21 cellular contexts compared by ENCODE assay signal in genomic region chr11:57339305-57339704, GRCh38. TPM values are rescaled to one million over a fixed set of nuclear protein-coding genes. Genes with fewer than 3 reads are reported as not detected.
A peak's percentile ranks its signal among the peaks of the same experiment; 100 is the strongest.
DNase-seq lines count a peak whose midpoint lies in the region; ATAC-seq, FAIRE-seq and TF ChIP-seq lines count a peak whose summit lies in the region.
"Had no signal": no experiment of that assay in that cellular context is flagged by ENCODE, and none has a peak within 500 bp of the region (broad histone marks: within the 10 kb centered on the region; RNA-seq: fewer than 3 reads in every experiment).

No MANE protein-coding gene starts in this region.

- H3K27ac ChIP-seq in K562 (ENCODE audit: extremely low read depth, low read depth, low read length) = no peak overlapping the region
- H3K27ac ChIP-seq: C4-2B, GM23248, SJCRH30 had no signal

- no peak overlapping the region for H3K4me3 ChIP-seq in Loucy (ENCODE audit: low read length, poor library complexity, severe bottlenecking)
- H3K4me3 ChIP-seq in K562 = no peak overlapping the region
- H3K4me3 ChIP-seq: GM23248, SJCRH30 had no signal

- POLR2A ChIA-PET in K562 (lab: Yijun Ruan, JAX) = interaction anchor here (0.6 to 1.3 kb wide), 3 partner anchors 9 to 302 kb away, joined by 3 to 6 read pairs (median 4); partner anchors contain the start of gene TNKS1BP1
- POLR2A ChIA-PET in activated CD4-positive, alpha-beta T cell treated with anti-CD3 and anti-CD28 coated beads, Interleukin-2, amount 10 ng/mL, durations not matched to agents 7 days and 5 days (lab: Charles Lee) = no interaction called here

- H3K4me2 ChIP-seq in Loucy (ENCODE audit: low read depth, low read length, poor library complexity, severe bottlenecking) (no peak overlapping the region), K562 (ENCODE audit: insufficient read depth, low read length) (no peak overlapping the region)

- intact Hi-C loops in K562 (cut with micrococcal nuclease) = no loop called here

- WGBS in K562 (ENCODE audit: insufficient coverage, low coverage, missing lambda C conversion rate) = 46% methylated on average over 4 of the region's 5 CpGs

- peak overlapping the region; percentile 57 for H3K4me3 Mint-ChIP-seq in nephron progenitor cell
- H3K4me3 Mint-ChIP-seq in activated CD4-positive, alpha-beta T cell treated with anti-CD3 and anti-CD28 coated beads, Interleukin-2, amount 10 ng/mL, durations not matched to agents 7 days and 5 days = no peak overlapping the region

- peak overlapping the region; percentile 13 for H3K27ac Mint-ChIP-seq in nephron progenitor cell
- no peak overlapping the region for H3K27ac Mint-ChIP-seq in activated CD4-positive, alpha-beta T cell treated with anti-CD3 and anti-CD28 coated beads, Interleukin-2, amount 10 ng/mL, durations not matched to agents 7 days and 5 days

- in situ Hi-C loops in K562 (cut with MboI) = no loop called here

- no peak for FAIRE-seq in K562 (lab: Jason Lieb, UNC)

- peaks cover 91% of the 10 kb centered on the region for H3K4me1 Mint-ChIP-seq in nephron progenitor cell
- H3K4me1 Mint-ChIP-seq in activated CD4-positive, alpha-beta T cell treated with anti-CD3 and anti-CD28 coated beads, Interleukin-2, amount 10 ng/mL, durations not matched to agents 7 days and 5 days = peaks cover 18% of the 10 kb centered on the region

- H3K79me2 ChIP-seq in Loucy (ENCODE audit: insufficient read depth, low read length) (peaks cover 20% of the 10 kb centered on the region), K562 (ENCODE audit: control insufficient read depth, insufficient read depth, low read length) (peaks cover 20% of the 10 kb centered on the region)

- H3K36me3 ChIP-seq in Loucy (ENCODE audit: insufficient read depth, low read length) = no peaks in the 10 kb centered on the region
- H3K36me3 ChIP-seq in K562 (ENCODE audit: control insufficient read depth, insufficient read depth, low read length) = peaks cover 4% of the 10 kb centered on the region

- H4K20me1 ChIP-seq in Loucy (ENCODE audit: insufficient read depth, low read length, poor library complexity, severe bottlenecking) (peaks cover 3% of the 10 kb centered on the region), K562 (replicated peaks; ENCODE audit: control insufficient read depth, insufficient read depth, low read length) (no peaks in the 10 kb centered on the region)

- peaks cover 1% of the 10 kb centered on the region for H3K36me3 Mint-ChIP-seq in nephron progenitor cell (ENCODE audit: low read depth)
- peaks cover 2% of the 10 kb centered on the region for H3K36me3 Mint-ChIP-seq in activated CD4-positive, alpha-beta T cell treated with anti-CD3 and anti-CD28 coated beads, Interleukin-2, amount 10 ng/mL, durations not matched to agents 7 days and 5 days (ENCODE audit: low read depth)

- ATAC-seq in K562 (no peak), GM18498 (IDR thresholded peaks at IDR 0.05; ENCODE audit: unreplicated experiment) (no peak)

- H3K27me3 Mint-ChIP-seq in nephron progenitor cell (ENCODE audit: low read depth, poor library complexity) = no peaks in the 10 kb centered on the region
- peaks cover 8% of the 10 kb centered on the region for H3K27me3 Mint-ChIP-seq in activated CD4-positive, alpha-beta T cell treated with anti-CD3 and anti-CD28 coated beads, Interleukin-2, amount 10 ng/mL, durations not matched to agents 7 days and 5 days

- no peak for DNase-seq in K562 (ENCODE audit: extremely low read depth in 1 of 4, low spot score in 3 of 4)
- DNase-seq in nephron progenitor cell = no peak
- DNase-seq in renal cortical epithelial cell (ENCODE audit: low read depth) = peak; percentile 30
- no peak for DNase-seq in activated CD4-positive, alpha-beta T cell treated with anti-CD3 and anti-CD28 coated beads, Interleukin-2, amount 10 ng/mL, durations not matched to agents 7 days and 5 days
- no peak for DNase-seq in SKM-1 treated with dmso at 0.1 percent for 144 hours (lab: John Stamatoyannopoulos, UW; ENCODE audit: unreplicated experiment)
- DNase-seq in glomerular visceral epithelial cell (ENCODE audit: extremely low spot score) = no peak
- DNase-seq: ACHN, AML-193, DND-41, GM23248, HCEC 1CT, NCI-H1105, NCI-H2081, NCI-H2227 treated with DMSO at 0.1 percent for 48 hours, NCI-H524, NCI-H82, SJCRH30 had no signal

- no peak for TF ChIP-seq EP300 in K562 (IDR thresholded peaks at IDR 0.05; ENCODE audit: low read length)

- H3K9ac ChIP-seq in Loucy (ENCODE audit: low read depth, low read length, poor library complexity, severe bottlenecking) = peak overlapping the region; percentile 23
- no peak overlapping the region for H3K9ac ChIP-seq in K562 (ENCODE audit: insufficient read depth in 1 of 2, low read depth in 2 of 2, low read length in 2 of 2)
- H3K9ac ChIP-seq: GM23248 had no signal

- no peaks in the 10 kb centered on the region for H3F3A ChIP-seq in Loucy (ENCODE audit: low read depth)

- TF ChIP-seq RAD21 in K562 (CRISPR knock-in tag; conservative IDR thresholded peaks at IDR 0.05 in 1 of 2, IDR thresholded peaks at IDR 0.05 in 1 of 2) = no peak

- no peaks in the 10 kb centered on the region for H3K9me3 Mint-ChIP-seq in nephron progenitor cell
- H3K9me3 Mint-ChIP-seq in activated CD4-positive, alpha-beta T cell treated with anti-CD3 and anti-CD28 coated beads, Interleukin-2, amount 10 ng/mL, durations not matched to agents 7 days and 5 days = no peaks in the 10 kb centered on the region

- H3K27me3 ChIP-seq in Loucy (ENCODE audit: insufficient read depth, low read length, poor library complexity, severe bottlenecking) (no peaks in the 10 kb centered on the region), K562 (ENCODE audit: control insufficient read depth in 2 of 2, insufficient read depth in 2 of 2, low read length in 2 of 2) (no peaks in the 10 kb centered on the region; a peak in 2 of 5 replicates)

- TF ChIP-seq CTCF in Loucy (conservative IDR thresholded peaks at IDR 0.05; ENCODE audit: low read length) = no peak
- TF ChIP-seq CTCF in K562 (IDR thresholded peaks at IDR 0.05 in 2 of 3, conservative IDR thresholded peaks at IDR 0.05 in 1 of 3; ENCODE audit: insufficient read depth in 2 of 3, low read depth in 1 of 3, low read length in 3 of 3) = no peak
- TF ChIP-seq CTCF in nephron progenitor cell (IDR thresholded peaks at IDR 0.05) = no peak

- BruUV-seq in K562 (replicated peaks; lab: Mats Ljungman, UMichigan) = no TSS peak

- H3K4me1 ChIP-seq in Loucy (ENCODE audit: insufficient read depth, low read length, poor library complexity, severe bottlenecking) (peaks cover 23% of the 10 kb centered on the region), K562 (replicated peaks in 1 of 2; ENCODE audit: control insufficient read depth in 2 of 2, insufficient read depth in 2 of 2, low read length in 2 of 2) (peaks cover 10 to 17% of the 10 kb centered on the region in 2 experiments; a peak in 4 of 5 replicates)

- H2AFZ ChIP-seq in Loucy (ENCODE audit: low read length) (peak overlapping the region; percentile 50; the same call in 1 of the 2 replicates), K562 (ENCODE audit: low read depth, low read length) (0 out of 2 replicates have a peak overlapping the region, but pooled peaks have one; percentile 4)
- H2AFZ ChIP-seq: GM23248 had no signal

- H3K9me1 ChIP-seq in K562 (ENCODE audit: control insufficient read depth, insufficient read depth, low read length) = no peaks in the 10 kb centered on the region

- no peak for TF ChIP-seq POLR2A in K562 (conservative IDR thresholded peaks at IDR 0.05)

- H3K9me2 ChIP-seq in Loucy (replicated peaks; ENCODE audit: low read depth, low read length) = no peaks in the 10 kb centered on the region

- CTCF ChIA-PET in K562 (lab: Yijun Ruan, JAX; ENCODE audit: low intra/inter-chr PET ratio) = interaction anchor here (0.7 kb wide), 1 partner anchor 337 kb away, joined by 3 read pairs; no protein-coding TSS in a partner anchor
- CTCF ChIA-PET in activated CD4-positive, alpha-beta T cell treated with anti-CD3 and anti-CD28 coated beads, Interleukin-2, amount 10 ng/mL, durations not matched to agents 7 days and 5 days (lab: Charles Lee) = interaction anchor here (1.0 kb wide), 1 partner anchor 14 kb away, joined by 3 read pairs; the partner anchor contains the start of gene TNKS1BP1

- H3K9me3 ChIP-seq in Loucy (ENCODE audit: insufficient read depth, low read depth, low read length) (no peaks in the 10 kb centered on the region), K562 (replicated peaks; ENCODE audit: control insufficient read depth, insufficient read depth, low read depth, low read length) (no peaks in the 10 kb centered on the region)
- H3K9me3 ChIP-seq: SJCRH30 had no signal

RNA-seq across cellular contexts. Expression of gene P2RX3, which starts 1.2 kb away (rescaled TPM):
- total RNA-seq in K562 (2011; cell fraction: chromatin; rRNA removed; ENCODE audit: low replicate concordance) = not detected in 2 replicates
- not detected in 2 replicates for total RNA-seq in K562 (2011; cell fraction: nucleolus; rRNA removed)
- not detected in 2 replicates for total RNA-seq in K562 (2011; cell fraction: nucleoplasm; rRNA removed)
- total RNA-seq in K562 (2014; rRNA removed) = not detected in 2 replicates
- total RNA-seq in K562 (2014; rRNA removed; fragmentation: Illumina TruSeq; extraction: Trizol) = not detected in 2 replicates
- total RNA-seq in K562 (2015; rRNA removed; fragmentation: Illumina TruSeq; extraction: Trizol) = not detected in 2 replicates
- not detected in 2 replicates for total RNA-seq in K562 (2021)
- not detected in 2 replicates for polyA plus RNA-seq in K562 (2011; rRNA removed)
- polyA plus RNA-seq in K562 (2011; cell fraction: cytosol; rRNA removed) = 0.07 TPM in 1 of 2 replicates, not detected in the other
- not detected in 2 replicates for polyA plus RNA-seq in K562 (2011; cell fraction: nucleus; rRNA removed)
- not detected in 2 replicates for polyA plus RNA-seq in K562 (2012)
- not detected in 2 replicates for polyA plus RNA-seq in K562 (2014; fragmentation: Illumina TruSeq; extraction: Trizol)
- polyA plus RNA-seq in K562 (2014; fragmentation: Nextera tagmentation; extraction: Ambion mirVana) = not detected
- polyA plus RNA-seq in K562 (2014; rRNA removed) = not detected in 2 replicates
- polyA minus RNA-seq in K562 (2011; rRNA and poly(A)+ RNA removed) = not detected in 2 replicates
- not detected in 2 replicates for polyA minus RNA-seq in K562 (2011; cell fraction: cytosol; rRNA and poly(A)+ RNA removed)
- polyA minus RNA-seq in K562 (2011; cell fraction: nucleus; rRNA and poly(A)+ RNA removed) = not detected in 2 replicates
- not detected in 2 replicates for total RNA-seq in renal cortical epithelial cell
- total RNA-seq in activated CD4-positive, alpha-beta T cell treated with anti-CD3 and anti-CD28 coated beads, Interleukin-2, amount 10 ng/mL, durations not matched to agents 7 days and 5 days = not detected
- total RNA-seq: GM23248, SJCRH30 had no signal

RNA-seq across cellular contexts. Expression of gene SSRP1, which starts 3.6 kb away (rescaled TPM):
- 63.0 and 84.0 TPM in 2 replicates for total RNA-seq in K562 (2011; cell fraction: chromatin; rRNA removed; ENCODE audit: low replicate concordance)
- 50.7 and 51.9 TPM in 2 replicates for total RNA-seq in K562 (2011; cell fraction: nucleolus; rRNA removed)
- total RNA-seq in K562 (2011; cell fraction: nucleoplasm; rRNA removed) = 52.0 and 58.5 TPM in 2 replicates
- total RNA-seq in K562 (2014; rRNA removed) (257 and 316 TPM in 2 replicates), K562 (2014; rRNA removed; fragmentation: Illumina TruSeq; extraction: Trizol) (216 and 243 TPM in 2 replicates), K562 (2015; rRNA removed; fragmentation: Illumina TruSeq; extraction: Trizol) (259 and 269 TPM in 2 replicates), K562 (2021) (224 and 245 TPM in 2 replicates), renal cortical epithelial cell (55.0 and 120 TPM in 2 replicates)
- polyA plus RNA-seq in K562 (2011; rRNA removed) (232 and 251 TPM in 2 replicates), K562 (2014; fragmentation: Illumina TruSeq; extraction: Trizol) (314 and 416 TPM in 2 replicates), K562 (2014; fragmentation: Nextera tagmentation; extraction: Ambion mirVana) (10 to 100 TPM; 91.1 to 96.0 TPM), K562 (2014; rRNA removed) (224 and 238 TPM in 2 replicates)
- polyA plus RNA-seq in K562 (2011; cell fraction: cytosol; rRNA removed) = 291 and 330 TPM in 2 replicates
- 122 and 133 TPM in 2 replicates for polyA plus RNA-seq in K562 (2011; cell fraction: nucleus; rRNA removed)
- polyA plus RNA-seq in K562 (2012) = 172 and 211 TPM in 2 replicates
- 224 and 271 TPM in 2 replicates for polyA minus RNA-seq in K562 (2011; rRNA and poly(A)+ RNA removed)
- polyA minus RNA-seq in K562 (2011; cell fraction: cytosol; rRNA and poly(A)+ RNA removed) = 164 and 173 TPM in 2 replicates
- 25.0 and 46.5 TPM in 2 replicates for polyA minus RNA-seq in K562 (2011; cell fraction: nucleus; rRNA and poly(A)+ RNA removed)
- 100 to 1,000 TPM; 165 to 175 TPM for total RNA-seq in activated CD4-positive, alpha-beta T cell treated with anti-CD3 and anti-CD28 coated beads, Interleukin-2, amount 10 ng/mL, durations not matched to agents 7 days and 5 days

RNA-seq across cellular contexts. Expression of gene TNKS1BP1, which starts 14.6 kb away (rescaled TPM):
- 28.6 and 47.8 TPM in 2 replicates for total RNA-seq in K562 (2011; cell fraction: chromatin; rRNA removed; ENCODE audit: low replicate concordance)
- total RNA-seq in K562 (2011; cell fraction: nucleolus; rRNA removed) = 20.5 and 22.4 TPM in 2 replicates
- 30.6 and 31.7 TPM in 2 replicates for total RNA-seq in K562 (2011; cell fraction: nucleoplasm; rRNA removed)
- 16.2 and 20.2 TPM in 2 replicates for total RNA-seq in K562 (2014; rRNA removed)
- 10.9 and 11.2 TPM in 2 replicates for total RNA-seq in K562 (2014; rRNA removed; fragmentation: Illumina TruSeq; extraction: Trizol)
- 8.0 and 10.3 TPM in 2 replicates for total RNA-seq in K562 (2015; rRNA removed; fragmentation: Illumina TruSeq; extraction: Trizol)
- 35.0 and 47.2 TPM in 2 replicates for total RNA-seq in K562 (2021)
- polyA plus RNA-seq in K562 (2011; rRNA removed) = 7.3 and 14.1 TPM in 2 replicates
- polyA plus RNA-seq in K562 (2011; cell fraction: cytosol; rRNA removed) = 11.4 and 12.5 TPM in 2 replicates
- polyA plus RNA-seq in K562 (2011; cell fraction: nucleus; rRNA removed) = 34.2 and 50.1 TPM in 2 replicates
- 17.5 and 28.9 TPM in 2 replicates for polyA plus RNA-seq in K562 (2012)
- 29.9 and 31.4 TPM in 2 replicates for polyA plus RNA-seq in K562 (2014; fragmentation: Illumina TruSeq; extraction: Trizol)
- polyA plus RNA-seq in K562 (2014; fragmentation: Nextera tagmentation; extraction: Ambion mirVana) = 1 to 10 TPM; 1.1 to 1.2 TPM
- 19.5 and 23.8 TPM in 2 replicates for polyA plus RNA-seq in K562 (2014; rRNA removed)
- polyA minus RNA-seq in K562 (2011; rRNA and poly(A)+ RNA removed) = 13.6 and 14.5 TPM in 2 replicates
- polyA minus RNA-seq in K562 (2011; cell fraction: cytosol; rRNA and poly(A)+ RNA removed) = 13.8 and 18.3 TPM in 2 replicates
- polyA minus RNA-seq in K562 (2011; cell fraction: nucleus; rRNA and poly(A)+ RNA removed) = 8.2 and 11.6 TPM in 2 replicates
- total RNA-seq in renal cortical epithelial cell = 91.3 and 157 TPM in 2 replicates
- total RNA-seq in activated CD4-positive, alpha-beta T cell treated with anti-CD3 and anti-CD28 coated beads, Interleukin-2, amount 10 ng/mL, durations not matched to agents 7 days and 5 days = 10 to 100 TPM in 1 of 2 experiments, 1 to 10 TPM in 1; 8.9 to 10.4 TPM

RNA-seq across cellular contexts. Expression of gene PRG3, which starts 41.6 kb away (rescaled TPM):
- not detected in 2 replicates for total RNA-seq in K562 (2011; cell fraction: chromatin; rRNA removed; ENCODE audit: low replicate concordance)
- total RNA-seq in K562 (2011; cell fraction: nucleolus; rRNA removed) = not detected in 2 replicates
- total RNA-seq in K562 (2011; cell fraction: nucleoplasm; rRNA removed) = not detected in 2 replicates
- total RNA-seq in K562 (2014; rRNA removed) = not detected in 2 replicates
- not detected in 2 replicates for total RNA-seq in K562 (2014; rRNA removed; fragmentation: Illumina TruSeq; extraction: Trizol)
- 0.18 TPM in 1 of 2 replicates, not detected in the other for total RNA-seq in K562 (2015; rRNA removed; fragmentation: Illumina TruSeq; extraction: Trizol)
- total RNA-seq in K562 (2021) = not detected in 2 replicates
- polyA plus RNA-seq in K562 (2011; rRNA removed) = not detected in 2 replicates
- polyA plus RNA-seq in K562 (2011; cell fraction: cytosol; rRNA removed) = 0.07 TPM in 1 of 2 replicates, not detected in the other
- not detected in 2 replicates for polyA plus RNA-seq in K562 (2011; cell fraction: nucleus; rRNA removed)
- not detected in 2 replicates for polyA plus RNA-seq in K562 (2012)
- polyA plus RNA-seq in K562 (2014; fragmentation: Illumina TruSeq; extraction: Trizol) = not detected in 2 replicates
- polyA plus RNA-seq in K562 (2014; fragmentation: Nextera tagmentation; extraction: Ambion mirVana) = under 1 TPM; 0.38 to 0.55 TPM
- not detected in 2 replicates for polyA plus RNA-seq in K562 (2014; rRNA removed)
- polyA minus RNA-seq in K562 (2011; rRNA and poly(A)+ RNA removed) = not detected in 2 replicates
- polyA minus RNA-seq in K562 (2011; cell fraction: cytosol; rRNA and poly(A)+ RNA removed) = not detected in 2 replicates
- polyA minus RNA-seq in K562 (2011; cell fraction: nucleus; rRNA and poly(A)+ RNA removed) = not detected in 2 replicates
- not detected in 2 replicates for total RNA-seq in renal cortical epithelial cell
- total RNA-seq in activated CD4-positive, alpha-beta T cell treated with anti-CD3 and anti-CD28 coated beads, Interleukin-2, amount 10 ng/mL, durations not matched to agents 7 days and 5 days = not detected
- total RNA-seq: G401, GM23248, SJCRH30 had no signal
- polyA plus RNA-seq: GM23248 had no signal

RNA-seq across cellular contexts. Expression of gene PRG2, which starts 51.1 kb away (rescaled TPM):
- 1.2 and 1.9 TPM in 2 replicates for total RNA-seq in K562 (2011; cell fraction: chromatin; rRNA removed; ENCODE audit: low replicate concordance)
- total RNA-seq in K562 (2011; cell fraction: nucleolus; rRNA removed) = 0.50 and 0.92 TPM in 2 replicates
- 1.4 and 1.8 TPM in 2 replicates for total RNA-seq in K562 (2011; cell fraction: nucleoplasm; rRNA removed)
- total RNA-seq in K562 (2014; rRNA removed) = 18.5 and 33.0 TPM in 2 replicates
- total RNA-seq in K562 (2014; rRNA removed; fragmentation: Illumina TruSeq; extraction: Trizol) = 23.6 and 29.8 TPM in 2 replicates
- 44.8 and 50.1 TPM in 2 replicates for total RNA-seq in K562 (2015; rRNA removed; fragmentation: Illumina TruSeq; extraction: Trizol)
- total RNA-seq in K562 (2021) = 16.4 and 30.5 TPM in 2 replicates
- polyA plus RNA-seq in K562 (2011; rRNA removed) = 1.8 and 7.2 TPM in 2 replicates
- 2.2 and 5.4 TPM in 2 replicates for polyA plus RNA-seq in K562 (2011; cell fraction: cytosol; rRNA removed)
- polyA plus RNA-seq in K562 (2011; cell fraction: nucleus; rRNA removed) = 1.0 and 2.0 TPM in 2 replicates
- polyA plus RNA-seq in K562 (2012) = 39.0 and 49.3 TPM in 2 replicates
- 23.3 and 24.4 TPM in 2 replicates for polyA plus RNA-seq in K562 (2014; fragmentation: Illumina TruSeq; extraction: Trizol)
- polyA plus RNA-seq in K562 (2014; fragmentation: Nextera tagmentation; extraction: Ambion mirVana) = 10 to 100 TPM; 42.9 to 78.0 TPM
- 26.6 and 31.8 TPM in 2 replicates for polyA plus RNA-seq in K562 (2014; rRNA removed)
- polyA minus RNA-seq in K562 (2011; rRNA and poly(A)+ RNA removed) = 0.21 and 1.1 TPM in 2 replicates
- not detected in 2 replicates for polyA minus RNA-seq in K562 (2011; cell fraction: cytosol; rRNA and poly(A)+ RNA removed)
- polyA minus RNA-seq in K562 (2011; cell fraction: nucleus; rRNA and poly(A)+ RNA removed) = 0.56 TPM in 1 of 2 replicates, not detected in the other
- total RNA-seq in renal cortical epithelial cell = not detected in 2 replicates
- total RNA-seq in activated CD4-positive, alpha-beta T cell treated with anti-CD3 and anti-CD28 coated beads, Interleukin-2, amount 10 ng/mL, durations not matched to agents 7 days and 5 days = under 1 TPM; 0.17 to 0.40 TPM
- total RNA-seq: G401, SJCRH30 had no signal
